9 cellular contexts compared by ENCODE assay signal in genomic region chr19:15107056-15108010, GRCh38. TPM values are rescaled to one million over a fixed set of nuclear protein-coding genes. Genes with fewer than 3 reads are reported as not detected.
A peak's percentile ranks its signal among the peaks of the same experiment; 100 is the strongest.
DNase-seq lines count a peak whose midpoint lies in the region; ATAC-seq and TF ChIP-seq lines count a peak whose summit lies in the region.
"Had no signal": no experiment of that assay in that cellular context is flagged by ENCODE, and none has a peak within 500 bp of the region (broad histone marks: within the 10 kb centered on the region; RNA-seq: fewer than 3 reads in every experiment).

TSS of gene SYDE1 (plus strand) at chr19:15107401. CDS start at chr19:15107434, 33 bp downstream.

- TF ChIP-seq CTCF in BJ (IDR thresholded peaks at IDR 0.05; ENCODE audit: insufficient read depth, low read depth, low read length): no peak
- no peak for TF ChIP-seq CTCF in coronary artery (IDR thresholded peaks at IDR 0.05)
- TF ChIP-seq CTCF in left lung (IDR thresholded peaks at IDR 0.05): no peak

- POLR2A ChIA-PET in BJ (lab: Charles Lee): interaction anchor here (0.7 kb wide), 1 partner anchor 144 kb away, joined by 7 read pairs; no protein-coding TSS in a partner anchor

- H3K4me2 ChIP-seq in Karpas-422 (ENCODE audit: low read depth, low read length, poor library complexity, severe bottlenecking): no peak within 1 kb of the TSS

- no peaks in the 10 kb centered on the region for H4K20me1 ChIP-seq in Karpas-422 (ENCODE audit: insufficient read depth, low read depth, low read length)

- ATAC-seq in left lung: peak; percentile 78
- ATAC-seq in HG03442 (IDR thresholded peaks at IDR 0.05; ENCODE audit: unreplicated experiment): no peak
- ATAC-seq in GM19452 (IDR thresholded peaks at IDR 0.05; ENCODE audit: unreplicated experiment): no peak

- no peak within 1 kb of the TSS for H2AFZ ChIP-seq in Karpas-422 (ENCODE audit: low read length)

- H3K27ac ChIP-seq in coronary artery (peak within 1 kb of the TSS; percentile 75 to 99), left lung (peak within 1 kb of the TSS; percentile 73 to 82), Karpas-422 (ENCODE audit: low read length) (no peak within 1 kb of the TSS)
- H3K27ac ChIP-seq: neutrophil had no signal

- peaks cover 8% of the 10 kb centered on the region for H3K4me1 ChIP-seq in NT2/D1 (ENCODE audit: insufficient read depth, insufficient read length)
- peaks cover 0 to 17% of the 10 kb centered on the region in 2 donors for H3K4me1 ChIP-seq in left lung
- H3K4me1 ChIP-seq in Karpas-422 (ENCODE audit: low read length): no peaks in the 10 kb centered on the region

- H3K36me3 ChIP-seq in BJ (ENCODE audit: control insufficient read depth, insufficient read depth, low read length) (peaks cover 28% of the 10 kb centered on the region), NT2/D1 (ENCODE audit: insufficient read depth, insufficient read length, low read length) (peaks cover 42% of the 10 kb centered on the region), left lung (peaks cover 0 to 34% of the 10 kb centered on the region in 2 donors), Karpas-422 (ENCODE audit: insufficient read depth, low read length) (no peaks in the 10 kb centered on the region)
- H3K36me3 ChIP-seq: neutrophil had no signal

- CTCF ChIA-PET in BJ (lab: Yijun Ruan, JAX): no interaction called here

- H3K4me3 ChIP-seq in BJ (ENCODE audit: low read depth, low read length) (peak within 1 kb of the TSS; percentile 96), NT2/D1 (ENCODE audit: insufficient read length, low read depth) (peak within 1 kb of the TSS; percentile 71), coronary artery (peak within 1 kb of the TSS; percentile 99), left lung (peak within 1 kb of the TSS; percentile 50 to 55), Karpas-422 (ENCODE audit: low read length) (no peak within 1 kb of the TSS)

- intact Hi-C loops in left lung (cut with DNase I): no loop called here

- H3K9ac ChIP-seq in NT2/D1 (ENCODE audit: insufficient read length, low read depth) (peak within 1 kb of the TSS; percentile 86), Karpas-422 (ENCODE audit: low read length) (no peak within 1 kb of the TSS)

- no peaks in the 10 kb centered on the region for H3K9me2 ChIP-seq in Karpas-422 (replicated peaks; ENCODE audit: insufficient read depth, low read length)

- DNase-seq in BJ (ENCODE audit: low read depth) (no peak), NT2/D1 (ENCODE audit: low read depth, low spot score) (peak; percentile 63), coronary artery (ENCODE audit: low spot score) (peak; percentile 83), left lung (peak in 1 of 2 donors; percentile 77), Karpas-422 (no peak)
- peak; percentile 26 to 27 for DNase-seq in stimulated activated CD8-positive, alpha-beta memory T cell treated with anti-CD3 and anti-CD28 coated beads, Interleukin-15, amount 100 ng/mL, for 48 hours (ENCODE audit: low read depth in 2 of 2)

- no peaks in the 10 kb centered on the region for H3K79me2 ChIP-seq in Karpas-422 (ENCODE audit: low read length)

- H3K27me3 ChIP-seq in BJ (ENCODE audit: control insufficient read depth, insufficient read depth, low read length): no peaks in the 10 kb centered on the region
- no peaks in the 10 kb centered on the region for H3K27me3 ChIP-seq in NT2/D1 (ENCODE audit: insufficient read depth, insufficient read length)
- H3K27me3 ChIP-seq in left lung: peaks cover 0 to 35% of the 10 kb centered on the region in 2 donors
- no peaks in the 10 kb centered on the region for H3K27me3 ChIP-seq in Karpas-422 (ENCODE audit: low read length)

- peaks cover 16% of the 10 kb centered on the region; the same call in 1 of the 2 replicates for H3K9me3 ChIP-seq in NT2/D1 (ENCODE audit: insufficient read depth, low read length)
- H3K9me3 ChIP-seq in left lung: peaks cover 0 to 14% of the 10 kb centered on the region in 2 donors
- H3K9me3 ChIP-seq in Karpas-422 (ENCODE audit: low read length): no peaks in the 10 kb centered on the region
- H3K9me3 ChIP-seq: neutrophil had no signal

RNA-seq across cellular contexts. Expression of gene SYDE1, which starts in this region (rescaled TPM):
- polyA plus RNA-seq in BJ (2011; rRNA removed): 45.4 and 73.5 TPM in 2 replicates
- polyA minus RNA-seq in BJ (2011; rRNA and poly(A)+ RNA removed): 34.6 and 45.4 TPM in 2 replicates
- total RNA-seq in left lung: 10 to 100 TPM; 17.5 to 22.9 TPM
- total RNA-seq in Karpas-422 (2014; rRNA removed; shearing (Covaris generic); ENCODE audit: low replicate concordance): not detected in 2 replicates

Comparison
In these comparisons a context has a peak if more than half of its experiments do, and no peak if none do; other contexts are left out.
1. RNA of gene SYDE1 (total RNA-seq): 17.5 to 22.9 TPM in left lung; not detected in Karpas-422; every median in the first group is over 10 times any median in the second.
2. DNase-seq: peak in NT2/D1 (single experiment), coronary artery (single experiment) and stimulated activated CD8-positive, alpha-beta memory T cell treated with anti-CD3 and anti-CD28 coated beads, Interleukin-15, amount 100 ng/mL, for 48 hours (2 of 2); none in BJ (single experiment) and Karpas-422 (single experiment).